13 cellular contexts compared by ENCODE assay signal in the genomic region with DNA sequence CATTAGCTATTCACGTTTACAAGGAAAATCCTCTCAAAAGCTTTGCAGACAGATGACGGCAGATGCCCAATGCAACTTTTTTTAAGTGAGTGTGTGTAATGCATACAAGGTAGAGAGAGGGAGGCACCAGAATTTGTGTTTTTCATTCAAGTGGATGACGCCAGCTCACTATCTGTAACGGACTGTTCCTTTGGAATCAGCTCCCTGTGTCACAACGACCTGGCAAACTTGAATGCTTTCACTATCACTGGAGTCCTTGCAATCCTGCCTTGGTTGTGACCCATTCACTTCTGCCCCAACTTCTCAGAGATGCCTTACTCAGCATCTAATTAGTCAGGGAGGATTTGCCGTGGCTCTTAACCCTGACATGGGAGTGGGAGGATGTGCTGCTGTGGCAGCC.
DNase-seq lines count a peak whose midpoint lies in the region; ATAC-seq, FAIRE-seq and TF ChIP-seq lines count a peak whose summit lies in the region.
"Had no signal": no experiment of that assay in that cellular context is flagged by ENCODE, and none has a peak within 500 bp of the region (broad histone marks: within the 10 kb centered on the region; RNA-seq: fewer than 3 reads in every experiment).

No MANE protein-coding gene starts in this region.

- H3K27me3 ChIP-seq in astrocyte (ENCODE audit: insufficient read depth, low read length) (no peaks in the 10 kb centered on the region), subcutaneous abdominal adipose tissue (ENCODE audit: control insufficient read depth in 5 of 5, insufficient read depth in 4 of 5, low read length in 5 of 5) (no peaks in the 10 kb centered on the region), colonic mucosa (no peaks in the 10 kb centered on the region), small intestine (ENCODE audit: control insufficient read depth in 2 of 2, insufficient read depth in 2 of 2, low read length in 2 of 2) (peaks cover 0 to 2% of the 10 kb centered on the region in 2 donors)

- H3K4me2 ChIP-seq in astrocyte (ENCODE audit: low read length): peak overlapping the region; percentile 58

- H3K9me3 ChIP-seq in astrocyte (ENCODE audit: insufficient read depth, low read depth, low read length) (no peaks in the 10 kb centered on the region), kidney (ENCODE audit: control insufficient read depth in 1 of 2, low read length in 2 of 2) (no peaks in the 10 kb centered on the region), subcutaneous abdominal adipose tissue (ENCODE audit: control insufficient read depth in 5 of 5, low read length in 5 of 5) (no peaks in the 10 kb centered on the region), colonic mucosa (no peaks in the 10 kb centered on the region), small intestine (ENCODE audit: control insufficient read depth, low read depth) (no peaks in the 10 kb centered on the region)

- TF ChIP-seq CTCF in astrocyte (IDR thresholded peaks at IDR 0.05; ENCODE audit: insufficient read depth, low read depth, low read length): no peak
- no peak for TF ChIP-seq CTCF in kidney (IDR thresholded peaks at IDR 0.05; ENCODE audit: borderline replicate concordance, extremely low read depth, insufficient read depth)
- TF ChIP-seq CTCF in colonic mucosa (IDR thresholded peaks at IDR 0.05): no peak

- H3K79me2 ChIP-seq in astrocyte (ENCODE audit: insufficient read depth, low read length): peaks cover 34% of the 10 kb centered on the region

- H3K9me3 Mint-ChIP-seq in astrocyte (ENCODE audit: unreplicated experiment): no peaks in the 10 kb centered on the region
- H3K9me3 Mint-ChIP-seq: activated CD4-positive, alpha-beta T cell treated with anti-CD3 and anti-CD28 coated beads, Interleukin-2, amount 10 ng/mL, durations not matched to agents 7 days and 5 days; activated naive CD8-positive, alpha-beta T cell treated with anti-CD3 and anti-CD28 coated beads for 36 hours; endodermal cell had no signal

- DNase-seq in LHCN-M2 (ENCODE audit: low read depth) (peak; percentile 66), astrocyte (ENCODE audit: low read depth) (peak; percentile 61), kidney (no peak), colonic mucosa (no peak), small intestine (no peak)
- DNase-seq: activated CD4-positive, alpha-beta T cell treated with anti-CD3 and anti-CD28 coated beads, Interleukin-2, amount 10 ng/mL, durations not matched to agents 7 days and 5 days; activated naive CD8-positive, alpha-beta T cell treated with anti-CD3 and anti-CD28 coated beads for 36 hours; COR-L47; endodermal cell had no signal

- intact Hi-C loops in kidney (cut with DNase I) (no loop called here), colonic mucosa (cut with DNase I) (no loop called here)

- FAIRE-seq in astrocyte (lab: Jason Lieb, UNC) (no peak), kidney (lab: Jason Lieb, UNC) (no peak), small intestine (lab: Jason Lieb, UNC) (no peak)

- ATAC-seq in GM21367 (IDR thresholded peaks at IDR 0.05; ENCODE audit: unreplicated experiment) (no peak), HG02798 (IDR thresholded peaks at IDR 0.05; ENCODE audit: poor library complexity, unreplicated experiment) (no peak)
- ATAC-seq: left colon had no signal

- no peak overlapping the region for H3K4me3 ChIP-seq in astrocyte (ENCODE audit: insufficient read depth, low read depth, low read length)
- peak overlapping the region; percentile 1 to 26 for H3K4me3 ChIP-seq in kidney (ENCODE audit: low read length in 2 of 2)
- H3K4me3 ChIP-seq in subcutaneous abdominal adipose tissue (ENCODE audit: low read depth in 1 of 5, low read length in 5 of 5): peak overlapping the region in 3 of 5 donors; percentile 8 to 64 (median 25)
- no peak overlapping the region for H3K4me3 ChIP-seq in colonic mucosa
- H3K4me3 ChIP-seq in small intestine (ENCODE audit: low read depth in 1 of 2, low read length in 2 of 2): no peak overlapping the region

- no peak overlapping the region for H3K9ac ChIP-seq in astrocyte (ENCODE audit: low read length)
- H3K9ac ChIP-seq in kidney (ENCODE audit: low read length in 2 of 2): no peak overlapping the region
- peak overlapping the region in 1 of 5 donors; percentile 56 for H3K9ac ChIP-seq in subcutaneous abdominal adipose tissue (ENCODE audit: low read length in 5 of 5)
- H3K9ac ChIP-seq in colonic mucosa (ENCODE audit: low read depth in 2 of 2, low read length in 2 of 2): no peak overlapping the region

- H3K4me1 Mint-ChIP-seq in astrocyte (ENCODE audit: low read depth, unreplicated experiment): peaks cover 30% of the 10 kb centered on the region
- H3K4me1 Mint-ChIP-seq: activated CD4-positive, alpha-beta T cell treated with anti-CD3 and anti-CD28 coated beads, Interleukin-2, amount 10 ng/mL, durations not matched to agents 7 days and 5 days had no signal

- no peaks in the 10 kb centered on the region for H3K27me3 Mint-ChIP-seq in astrocyte (ENCODE audit: low read depth, unreplicated experiment)

- H3K36me3 Mint-ChIP-seq in astrocyte (ENCODE audit: low read depth, unreplicated experiment): no peaks in the 10 kb centered on the region
- H3K36me3 Mint-ChIP-seq: activated naive CD8-positive, alpha-beta T cell treated with anti-CD3 and anti-CD28 coated beads for 36 hours had no signal

- H3K36me3 ChIP-seq in astrocyte (ENCODE audit: insufficient read depth, low read length): no peaks in the 10 kb centered on the region
- H3K36me3 ChIP-seq in kidney (ENCODE audit: control insufficient read depth in 1 of 2, insufficient read depth in 2 of 2, low read length in 2 of 2): no peaks in the 10 kb centered on the region
- H3K36me3 ChIP-seq in subcutaneous abdominal adipose tissue (ENCODE audit: control insufficient read depth in 5 of 5, insufficient read depth in 5 of 5, low read length in 5 of 5): no peaks in the 10 kb centered on the region
- no peaks in the 10 kb centered on the region for H3K36me3 ChIP-seq in colonic mucosa
- no peaks in the 10 kb centered on the region for H3K36me3 ChIP-seq in small intestine (ENCODE audit: control insufficient read depth in 2 of 2, insufficient read depth in 2 of 2, low read length in 2 of 2)

- H3K27ac ChIP-seq in astrocyte (ENCODE audit: low read depth, low read length): no peak overlapping the region
- peak overlapping the region in 1 of 2 donors; percentile 4 for H3K27ac ChIP-seq in kidney (ENCODE audit: low read depth in 2 of 2, low read length in 2 of 2)
- H3K27ac ChIP-seq in subcutaneous abdominal adipose tissue (ENCODE audit: low read depth, low read length): peak overlapping the region; percentile 72
- H3K27ac ChIP-seq in colonic mucosa: no peak overlapping the region
- H3K27ac ChIP-seq in small intestine (ENCODE audit: low read depth in 1 of 2, low read length in 1 of 2): no peak overlapping the region

- no peaks in the 10 kb centered on the region for H4K20me1 ChIP-seq in astrocyte (ENCODE audit: insufficient read depth, low read length)

- H3K4me3 Mint-ChIP-seq in astrocyte (ENCODE audit: unreplicated experiment): no peak overlapping the region
- H3K4me3 Mint-ChIP-seq: activated CD4-positive, alpha-beta T cell treated with anti-CD3 and anti-CD28 coated beads, Interleukin-2, amount 10 ng/mL, durations not matched to agents 7 days and 5 days; activated naive CD8-positive, alpha-beta T cell treated with anti-CD3 and anti-CD28 coated beads for 36 hours; endodermal cell had no signal

- no peak overlapping the region for H3K27ac Mint-ChIP-seq in astrocyte (ENCODE audit: unreplicated experiment)
- H3K27ac Mint-ChIP-seq: activated CD4-positive, alpha-beta T cell treated with anti-CD3 and anti-CD28 coated beads, Interleukin-2, amount 10 ng/mL, durations not matched to agents 7 days and 5 days; activated naive CD8-positive, alpha-beta T cell treated with anti-CD3 and anti-CD28 coated beads for 36 hours; endodermal cell had no signal

- peak overlapping the region; percentile 42 for H2AFZ ChIP-seq in astrocyte (ENCODE audit: low read depth, low read length)

- H3K4me1 ChIP-seq in astrocyte (ENCODE audit: insufficient read depth, low read length): peaks cover 24% of the 10 kb centered on the region
- H3K4me1 ChIP-seq in kidney (ENCODE audit: control insufficient read depth in 1 of 2, insufficient read depth in 1 of 2, low read depth in 1 of 2, low read length in 2 of 2): no peaks in the 10 kb centered on the region
- peaks cover 0 to 24% (median 18%) of the 10 kb centered on the region in 5 donors for H3K4me1 ChIP-seq in subcutaneous abdominal adipose tissue (ENCODE audit: control insufficient read depth in 5 of 5, insufficient read depth in 5 of 5, low read length in 5 of 5)
- no peaks in the 10 kb centered on the region for H3K4me1 ChIP-seq in colonic mucosa
- no peaks in the 10 kb centered on the region for H3K4me1 ChIP-seq in small intestine (ENCODE audit: control insufficient read depth in 2 of 2, insufficient read depth in 1 of 2, low read depth in 1 of 2, low read length in 1 of 2)

- 36 to 54% (median 46%) methylated on average over 6 of the region's 6 CpGs for WGBS in small intestine, 3 donors

Comparison
In these comparisons a context has a peak if more than half of its experiments do, and no peak if none do; other contexts are left out.
1. DNase-seq: peak in LHCN-M2 (single experiment) and astrocyte (single experiment); none in kidney (single experiment), colonic mucosa (single experiment) and small intestine (single experiment).
2. H3K4me3 ChIP-seq: peak in kidney (2 of 2) and subcutaneous abdominal adipose tissue (3 of 5); none in astrocyte (single experiment), colonic mucosa (single experiment) and small intestine (0 of 2).